Comparison of ENCODE assay signal across 20 cellular contexts in the genomic region with DNA sequence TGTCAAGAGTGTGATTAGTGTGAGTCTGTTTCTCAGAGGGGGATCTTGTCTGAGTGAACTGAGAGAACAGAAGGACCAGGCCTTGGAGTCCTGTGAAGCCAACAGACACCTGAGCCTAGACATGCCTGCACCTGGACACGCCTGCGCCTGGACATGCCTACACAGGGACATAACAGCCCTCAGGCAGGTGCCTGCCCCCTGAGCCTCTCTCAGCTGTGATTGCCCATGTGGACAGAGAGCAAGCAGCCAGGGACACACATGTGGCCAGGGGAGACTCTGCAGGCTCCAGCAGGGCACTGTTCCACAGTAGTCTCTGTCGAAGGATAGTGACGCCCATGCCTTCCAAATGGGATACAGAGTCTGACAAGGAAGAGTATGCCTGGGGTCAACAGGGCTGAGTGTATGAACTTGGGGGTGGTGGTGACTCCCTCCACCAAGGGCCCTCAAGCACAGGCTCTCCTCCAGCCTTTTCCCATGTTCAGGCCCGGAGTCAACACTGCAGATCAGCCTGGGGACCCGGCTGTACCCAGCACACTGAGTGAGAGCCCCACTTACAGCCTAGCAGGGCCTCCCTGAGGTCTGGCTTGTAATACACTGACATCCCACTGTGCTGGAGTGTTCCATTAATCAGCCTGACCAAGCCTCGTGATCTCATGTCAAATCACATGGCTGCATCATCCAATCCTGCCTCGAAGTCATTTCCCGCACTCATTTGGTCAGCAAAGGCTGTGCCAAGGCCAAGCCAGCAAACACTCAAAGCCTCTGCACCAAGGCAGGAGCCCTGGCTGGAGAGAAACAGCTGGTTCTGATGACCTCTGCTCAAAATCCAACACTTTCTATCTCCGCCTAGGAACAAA.
DNase-seq lines count a peak whose midpoint lies in the region; ATAC-seq, FAIRE-seq and TF ChIP-seq lines count a peak whose summit lies in the region.
"Had no signal": no experiment of that assay in that cellular context is flagged by ENCODE, and none has a peak within 500 bp of the region (broad histone marks: within the 10 kb centered on the region; RNA-seq: fewer than 3 reads in every experiment).

No MANE protein-coding gene starts in this region.

- no peaks in the 10 kb centered on the region for H3K79me2 ChIP-seq in keratinocyte (ENCODE audit: control insufficient read depth, insufficient read depth, low read length)

- no peak overlapping the region for H3K4me2 ChIP-seq in keratinocyte (ENCODE audit: control insufficient read depth, extremely low read depth, insufficient read depth, low read depth, low read length)

- H3K4me1 ChIP-seq in keratinocyte (ENCODE audit: control insufficient read depth, extremely low read depth, insufficient read depth, low read length), result peaks cover 4% of the 10 kb centered on the region

- H4K20me1 ChIP-seq in keratinocyte (ENCODE audit: control insufficient read depth, extremely low read depth, insufficient read depth, low read length), result no peaks in the 10 kb centered on the region

- H3K4me3 ChIP-seq in bronchial epithelial cell (ENCODE audit: low read depth, low read length) (no peak overlapping the region), keratinocyte (ENCODE audit: control insufficient read depth in 2 of 3, extremely low read depth in 1 of 3, insufficient read depth in 2 of 3, low read depth in 1 of 3, low read length in 3 of 3) (no peak overlapping the region)
- H3K4me3 ChIP-seq: esophagus squamous epithelium had no signal

- H3K9me3 ChIP-seq in keratinocyte (ENCODE audit: control insufficient read depth, low read depth, low read length), result no peaks in the 10 kb centered on the region
- H3K9me3 ChIP-seq: esophagus squamous epithelium had no signal

- FAIRE-seq in bronchial epithelial cell (lab: Jason Lieb, UNC), result no peak
- FAIRE-seq in keratinocyte (lab: Jason Lieb, UNC), result no peak

- DNase-seq in NCI-H146 (lab: John Stamatoyannopoulos, UW) (peak; percentile 18), NCI-H146 treated with DMSO at 0.1 percent for 48 hours (lab: John Stamatoyannopoulos, UW; ENCODE audit: unreplicated experiment) (no peak), bronchial epithelial cell (ENCODE audit: low read depth) (peak; percentile 76), keratinocyte (ENCODE audit: low read depth, low spot score) (peak; percentile 4), NCI-H1092 treated with DMSO at 0.1 percent for 48 hours (lab: John Stamatoyannopoulos, UW) (no peak), ureter (ENCODE audit: low spot score) (no peak)
- DNase-seq: 8988T; activated CD4-positive, alpha-beta T cell treated with anti-CD3 and anti-CD28 coated beads, Interleukin-2, amount 50 U/mL, for 48 hours; activated gamma-delta T cell; activated T-cell treated with anti-CD3 and anti-CD28 coated beads for 4 hours; DND-41; esophagus squamous epithelium; glutamatergic neuron; left colon; NCI-H2171 treated with DMSO at 0.1 percent for 48 hours; NCI-H82; stimulated activated CD4-positive, alpha-beta T cell treated with anti-CD3 and anti-CD28 coated beads, Interleukin-1b, Interleukin-23, amount 100 ng/mL, for 48 hours; stimulated activated naive CD4-positive, alpha-beta T cell treated with Interleukin-2 at 50 U/mL for 16 hours had no signal

- H3K27ac ChIP-seq in keratinocyte (ENCODE audit: control insufficient read depth, insufficient read depth, low read length) (no peak overlapping the region), temporal lobe (ENCODE audit: low read depth, low read length) (peak overlapping the region; percentile 93)

- no peaks in the 10 kb centered on the region for H3K9me1 ChIP-seq in keratinocyte (ENCODE audit: control insufficient read depth, extremely low read depth, insufficient read depth, low read length)

- no peak for TF ChIP-seq CTCF in bronchial epithelial cell (IDR thresholded peaks at IDR 0.05; ENCODE audit: insufficient read depth, low read length, severe bottlenecking)
- TF ChIP-seq CTCF in keratinocyte (optimal IDR thresholded peaks at IDR 0.05 in 1 of 3, IDR thresholded peaks at IDR 0.05 in 1 of 3, conservative IDR thresholded peaks at IDR 0.05 in 1 of 3; ENCODE audit: extremely low read depth in 1 of 3, insufficient read depth in 2 of 3, low read length in 3 of 3), result no peak

- H2AFZ ChIP-seq in keratinocyte (ENCODE audit: control insufficient read depth, low read length), result no peak overlapping the region

- dilution Hi-C loops in keratinocyte (cut with MboI; ENCODE audit: extremely low pct_ligation_motif_present, low sequenced_read_pairs), result no loop called here

- H3K27me3 ChIP-seq in bronchial epithelial cell (ENCODE audit: control insufficient read depth, insufficient read depth, low read length) (no peaks in the 10 kb centered on the region), keratinocyte (ENCODE audit: control insufficient read depth, extremely low read depth, insufficient read depth, low read length) (no peaks in the 10 kb centered on the region)
- H3K27me3 ChIP-seq: esophagus squamous epithelium had no signal

- no peak for ATAC-seq in GM18519 (IDR thresholded peaks at IDR 0.05; ENCODE audit: low FRiP score, unreplicated experiment)
- ATAC-seq: left colon had no signal

- no peaks in the 10 kb centered on the region for H3K36me3 ChIP-seq in bronchial epithelial cell (ENCODE audit: control insufficient read depth, insufficient read depth, low read length)
- no peaks in the 10 kb centered on the region for H3K36me3 ChIP-seq in keratinocyte (ENCODE audit: control insufficient read depth in 2 of 2, extremely low read depth in 1 of 2, insufficient read depth in 2 of 2, low read length in 2 of 2)
- H3K36me3 ChIP-seq: esophagus squamous epithelium had no signal

- H3K9ac ChIP-seq in keratinocyte (ENCODE audit: control insufficient read depth, extremely low read depth, insufficient read depth, low read length), result no peak overlapping the region

Comparison
In these comparisons a context has a peak if more than half of its experiments do, and no peak if none do; other contexts are left out.
1. DNase-seq: peak in NCI-H146 (single experiment), bronchial epithelial cell (single experiment) and keratinocyte (single experiment); none in NCI-H146 treated with DMSO at 0.1 percent for 48 hours (single experiment), NCI-H1092 treated with DMSO at 0.1 percent for 48 hours (single experiment) and ureter (single experiment).